Comparison of ENCODE assay signal across 21 cellular contexts in genomic region chr13:38590796-38591507, GRCh38.
A peak's percentile ranks its signal among the peaks of the same experiment; 100 is the strongest.
DNase-seq lines count a peak whose midpoint lies in the region; ATAC-seq and TF ChIP-seq lines count a peak whose summit lies in the region.
"Had no signal": no experiment of that assay in that cellular context is flagged by ENCODE, and none has a peak within 500 bp of the region (broad histone marks: within the 10 kb centered on the region; RNA-seq: fewer than 3 reads in every experiment).

No MANE protein-coding gene starts in this region.

- dilution Hi-C loops in mammary epithelial cell (cut with HindIII; ENCODE audit: low sequenced_read_pairs), result no loop called here

- no peaks in the 10 kb centered on the region for H3K79me2 ChIP-seq in mammary epithelial cell (ENCODE audit: insufficient read depth, low read length)

- H3K27me3 ChIP-seq in mammary epithelial cell (ENCODE audit: insufficient read depth, low read length) (peaks cover 3% of the 10 kb centered on the region), breast epithelium (no peaks in the 10 kb centered on the region), stomach (no peaks in the 10 kb centered on the region)
- H3K27me3 ChIP-seq in CD8-positive, alpha-beta T cell (ENCODE audit: insufficient read depth, low read length), result no peaks in the 10 kb centered on the region
- H3K27me3 ChIP-seq: esophagus muscularis mucosa, neural progenitor cell, vagina had no signal

- no peak for TF ChIP-seq EP300 in stomach (IDR thresholded peaks at IDR 0.05)

- H3K27ac ChIP-seq in mammary epithelial cell (ENCODE audit: insufficient read depth, low read depth, low read length) (no peak overlapping the region), breast epithelium (no peak overlapping the region), stomach (no peak overlapping the region)
- no peak overlapping the region for H3K27ac ChIP-seq in CD8-positive, alpha-beta T cell (ENCODE audit: low read depth, low read length)
- H3K27ac ChIP-seq: A549, esophagus muscularis mucosa, neural progenitor cell, psoas muscle, vagina had no signal

- no peaks in the 10 kb centered on the region for H3K36me3 Mint-ChIP-seq in CD8-positive, alpha-beta T cell
- H3K36me3 Mint-ChIP-seq: neural progenitor cell had no signal

- no peak overlapping the region for H3K27ac Mint-ChIP-seq in CD8-positive, alpha-beta T cell
- H3K27ac Mint-ChIP-seq: neural progenitor cell, T-helper 17 cell had no signal

- H3K4me3 ChIP-seq in mammary epithelial cell (replicated peaks in 1 of 3; ENCODE audit: insufficient read depth in 1 of 3, low read depth in 2 of 3, low read length in 3 of 3), result no peak overlapping the region
- no peak overlapping the region for H3K4me3 ChIP-seq in breast epithelium
- no peak overlapping the region for H3K4me3 ChIP-seq in stomach
- no peak overlapping the region for H3K4me3 ChIP-seq in CD8-positive, alpha-beta T cell (ENCODE audit: low read depth, low read length)
- H3K4me3 ChIP-seq: A549, esophagus muscularis mucosa, neural progenitor cell, psoas muscle, vagina had no signal

- intact Hi-C loops in mammary epithelial cell (cut with micrococcal nuclease) (no loop called here), breast epithelium (cut with DNase I; ENCODE audit: low total_unique reads) (no loop called here), stomach (cut with DNase I; ENCODE audit: low total_unique reads) (no loop called here)
- intact Hi-C loops in CD8-positive, alpha-beta T cell (cut with DNase I, micrococcal nuclease), result no loop called here

- in situ Hi-C loops in mammary epithelial cell (cut with MboI; ENCODE audit: low sequenced_read_pairs in 2 of 2), result no loop called here

- H4K20me1 ChIP-seq in mammary epithelial cell (ENCODE audit: insufficient read depth, low read length), result no peaks in the 10 kb centered on the region

- H3K9me3 ChIP-seq in mammary epithelial cell (replicated peaks; ENCODE audit: insufficient read depth, low read length) (no peaks in the 10 kb centered on the region), breast epithelium (no peaks in the 10 kb centered on the region), stomach (no peaks in the 10 kb centered on the region)
- no peaks in the 10 kb centered on the region for H3K9me3 ChIP-seq in CD8-positive, alpha-beta T cell (ENCODE audit: low read length)
- H3K9me3 ChIP-seq: A549, esophagus muscularis mucosa, psoas muscle, vagina had no signal

- H3K4me1 ChIP-seq in mammary epithelial cell (ENCODE audit: insufficient read depth, low read length) (no peaks in the 10 kb centered on the region), breast epithelium (no peaks in the 10 kb centered on the region), stomach (peaks cover 0 to 7% (median 0%) of the 10 kb centered on the region in 4 donors)
- H3K4me1 ChIP-seq in CD8-positive, alpha-beta T cell (ENCODE audit: insufficient read depth, low read length), result no peaks in the 10 kb centered on the region
- H3K4me1 ChIP-seq: A549, esophagus muscularis mucosa, neural progenitor cell, psoas muscle, vagina had no signal

- POLR2A ChIA-PET in CD8-positive, alpha-beta T cell (lab: Charles Lee), result no interaction called here

- no peak overlapping the region for H3K4me2 ChIP-seq in mammary epithelial cell (ENCODE audit: insufficient read depth, low read depth, low read length)
- H3K4me2 ChIP-seq: A549, neural progenitor cell had no signal

- no TSS peak for BruUV-seq in mammary epithelial cell (replicated peaks; lab: Mats Ljungman, UMichigan)

- peak; percentile 25 for DNase-seq in mammary epithelial cell
- DNase-seq in breast epithelium (ENCODE audit: low spot score in 2 of 2), result no peak
- DNase-seq in NCI-H187 treated with DMSO at 0.1 percent for 48 hours (lab: John Stamatoyannopoulos, UW), result peak; percentile 89
- peak; percentile 82 for DNase-seq in NCI-H748 treated with DMSO at 0.1 percent for 48 hours (lab: John Stamatoyannopoulos, UW)
- DNase-seq in stomach, result peak; percentile 56
- no peak for DNase-seq in CD8-positive, alpha-beta T cell
- DNase-seq in activated gamma-delta T cell (lab: John Stamatoyannopoulos, UW), result no peak
- DNase-seq: activated CD4-positive, alpha-beta T cell treated with anti-CD3 and anti-CD28 coated beads, Interleukin-2, amount 50 U/mL, for 48 hours; activated gamma-delta T cell treated with Interleukin-2 at 50 U/mL for 16 hours; effector CD8-positive, alpha-beta T cell; HCEC 1CT; NCI-H446; psoas muscle; stimulated activated CD4-positive, alpha-beta T cell treated with anti-CD3 and anti-CD28 coated beads, Interleukin-4, amount 100 ng/mL, for 4 hours; T-helper 17 cell had no signal

- H3K36me3 ChIP-seq in mammary epithelial cell (ENCODE audit: insufficient read depth, low read length) (no peaks in the 10 kb centered on the region), breast epithelium (no peaks in the 10 kb centered on the region), stomach (no peaks in the 10 kb centered on the region)
- no peaks in the 10 kb centered on the region for H3K36me3 ChIP-seq in CD8-positive, alpha-beta T cell (ENCODE audit: insufficient read depth, low read length)
- H3K36me3 ChIP-seq: esophagus muscularis mucosa, neural progenitor cell, vagina had no signal

- no peak for TF ChIP-seq POLR2A in breast epithelium (IDR thresholded peaks at IDR 0.05)
- TF ChIP-seq POLR2A in stomach (IDR thresholded peaks at IDR 0.05), result no peak

- H3K9ac ChIP-seq in mammary epithelial cell (ENCODE audit: insufficient read depth, low read length), result no peak overlapping the region
- H3K9ac ChIP-seq: neural progenitor cell had no signal

- no peak for ATAC-seq in CD8-positive, alpha-beta T cell
- ATAC-seq in GM19395 (IDR thresholded peaks at IDR 0.05; ENCODE audit: unreplicated experiment), result no peak
- ATAC-seq: A549, psoas muscle, T-helper 17 cell had no signal

- H2AFZ ChIP-seq in mammary epithelial cell (ENCODE audit: low read depth, low read length), result no peak overlapping the region
- H2AFZ ChIP-seq: neural progenitor cell had no signal

- CTCF ChIA-PET in mammary epithelial cell (lab: Charles Lee; ENCODE audit: low non-redundant PET), result no interaction called here
- CTCF ChIA-PET in CD8-positive, alpha-beta T cell (lab: Charles Lee), result no interaction called here

- TF ChIP-seq CTCF in mammary epithelial cell (conservative IDR thresholded peaks at IDR 0.05 in 1 of 2, IDR thresholded peaks at IDR 0.05 in 1 of 2; ENCODE audit: extremely low read depth in 1 of 2, insufficient read depth in 1 of 2, low read depth in 1 of 2, low read length in 2 of 2) (no peak), breast epithelium (IDR thresholded peaks at IDR 0.05) (no peak), stomach (IDR thresholded peaks at IDR 0.05) (no peak)
- TF ChIP-seq CTCF in CD8-positive, alpha-beta T cell (IDR thresholded peaks at IDR 0.05), result no peak

- WGBS in mammary epithelial cell (ENCODE audit: low coverage, missing lambda C conversion rate), result 7% methylated on average over 6 of the region's 6 CpGs
- WGBS in stomach, 5 donors, result 29 to 51% (median 35%) methylated on average over 6 of the region's 6 CpGs

- H3K27me3 Mint-ChIP-seq in CD8-positive, alpha-beta T cell (ENCODE audit: low read depth), result peaks cover 4% of the 10 kb centered on the region
- H3K27me3 Mint-ChIP-seq: central memory CD8-positive, alpha-beta T cell; T-helper 17 cell had no signal

- H3K9me3 Mint-ChIP-seq in CD8-positive, alpha-beta T cell, result no peaks in the 10 kb centered on the region
- H3K9me3 Mint-ChIP-seq: neural progenitor cell had no signal

- H3K4me3 Mint-ChIP-seq in CD8-positive, alpha-beta T cell, result no peak overlapping the region
- H3K4me3 Mint-ChIP-seq: central memory CD8-positive, alpha-beta T cell; neural progenitor cell; T-helper 17 cell had no signal

- no peaks in the 10 kb centered on the region for H3K4me1 Mint-ChIP-seq in CD8-positive, alpha-beta T cell (ENCODE audit: low read depth)
- H3K4me1 Mint-ChIP-seq: central memory CD8-positive, alpha-beta T cell; neural progenitor cell; T-helper 17 cell had no signal

Comparison
In these comparisons a context has a peak if more than half of its experiments do, and no peak if none do; other contexts are left out.
1. DNase-seq: peak in mammary epithelial cell (single experiment), NCI-H187 treated with DMSO at 0.1 percent for 48 hours (single experiment), NCI-H748 treated with DMSO at 0.1 percent for 48 hours (single experiment) and stomach (single experiment); none in breast epithelium (0 of 2), CD8-positive, alpha-beta T cell (0 of 7) and activated gamma-delta T cell (single experiment).